ENCODE assay signal across 17 cellular contexts in the genomic region with DNA sequence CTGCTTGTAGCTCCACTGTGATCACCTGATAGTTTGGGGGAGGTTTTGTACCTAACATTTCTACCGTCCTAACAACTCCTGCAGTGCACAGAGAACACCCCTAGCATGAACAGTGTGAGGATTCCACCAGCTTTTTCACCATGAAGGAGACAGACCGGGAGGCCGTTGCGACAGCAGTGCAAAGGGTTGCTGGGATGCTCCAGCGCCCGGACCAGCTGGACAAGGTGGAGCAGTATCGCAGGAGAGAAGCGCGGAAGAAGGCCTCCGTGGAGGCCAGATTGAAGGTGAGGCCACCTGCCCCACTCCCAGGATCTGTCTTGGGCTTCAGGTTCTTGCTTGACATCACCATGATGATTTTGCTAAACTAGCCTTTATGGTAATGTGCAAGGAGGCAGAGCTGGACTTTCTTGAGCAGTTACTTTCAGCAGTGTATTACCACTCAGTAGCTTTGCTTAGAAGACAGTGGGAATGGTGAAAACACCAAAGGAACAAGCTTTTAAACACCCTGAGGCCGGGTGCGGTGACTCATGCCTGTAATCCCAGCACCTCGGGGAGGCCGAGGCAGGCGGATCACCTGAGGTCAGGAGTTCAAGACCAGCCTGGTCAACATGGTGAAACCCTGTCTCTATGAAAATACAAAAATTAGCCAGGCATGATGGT. TPM values are rescaled to one million over a fixed set of nuclear protein-coding genes. Genes with fewer than 3 reads are reported as not detected.
A peak's percentile ranks its signal among the peaks of the same experiment; 100 is the strongest.
DNase-seq lines count a peak whose midpoint lies in the region; ATAC-seq and TF ChIP-seq lines count a peak whose summit lies in the region.
"Had no signal": no experiment of that assay in that cellular context is flagged by ENCODE, and none has a peak within 500 bp of the region (broad histone marks: within the 10 kb centered on the region; RNA-seq: fewer than 3 reads in every experiment).

No MANE protein-coding gene starts in this region.

- peaks cover 19% of the 10 kb centered on the region for H3K4me1 ChIP-seq in mesenchymal stem cell (ENCODE audit: control insufficient read depth, insufficient read depth, low read depth, low read length)

- WGBS in mesenchymal stem cell = 87% methylated on average over 15 of the region's 15 CpGs

- no peak overlapping the region for H2BK120ac ChIP-seq in mesenchymal stem cell (ENCODE audit: low read depth, low read length)

- no peak overlapping the region for H3K27ac Mint-ChIP-seq in T-helper 1 cell treated with Interleukin-12 subunit alpha and Interleukin-12 subunit beta and Interleukin-4 antibody, amounts not matched to agents 30 μg/mL and 1 μg/mL, for 36 hours
- H3K27ac Mint-ChIP-seq in CD4-positive, alpha-beta T cell = peak overlapping the region; percentile 71
- peak overlapping the region; percentile 38 for H3K27ac Mint-ChIP-seq in activated T-helper 17 cell treated with anti-CD3 and anti-CD28 coated beads, Interleukin-2, amount 50 U/mL, for 72 hours
- no peak overlapping the region for H3K27ac Mint-ChIP-seq in neural crest cell (ENCODE audit: unreplicated experiment)
- H3K27ac Mint-ChIP-seq: progenitor cell of endocrine pancreas had no signal

- no peak overlapping the region for H2BK5ac ChIP-seq in mesenchymal stem cell (ENCODE audit: low read depth, low read length, poor library complexity, severe bottlenecking)

- no peak overlapping the region for H3K23ac ChIP-seq in mesenchymal stem cell (ENCODE audit: low read length in 2 of 2)

- no peak overlapping the region for H2BK12ac ChIP-seq in mesenchymal stem cell (ENCODE audit: low read length in 2 of 2)

- no peak overlapping the region for H3K4ac ChIP-seq in mesenchymal stem cell (ENCODE audit: low read depth in 1 of 2, low read length in 2 of 2)

- H3K4me3 Mint-ChIP-seq in T-helper 1 cell treated with Interleukin-12 subunit alpha and Interleukin-12 subunit beta and Interleukin-4 antibody, amounts not matched to agents 30 μg/mL and 1 μg/mL, for 36 hours = peak overlapping the region; percentile 17
- peak overlapping the region; percentile 51 for H3K4me3 Mint-ChIP-seq in CD4-positive, alpha-beta T cell
- no peak overlapping the region for H3K4me3 Mint-ChIP-seq in activated T-helper 17 cell treated with anti-CD3 and anti-CD28 coated beads, Interleukin-2, amount 50 U/mL, for 72 hours
- H3K4me3 Mint-ChIP-seq in neural crest cell = peak overlapping the region; percentile 29

- ATAC-seq in CD4-positive, alpha-beta T cell (ENCODE audit: poor library complexity) = no peak
- ATAC-seq in activated T-helper 17 cell treated with anti-CD3 and anti-CD28 coated beads, Interleukin-2, amount 50 U/mL, for 72 hours (replicated peaks) = no peak
- no peak for ATAC-seq in GM19351 (IDR thresholded peaks at IDR 0.05; ENCODE audit: unreplicated experiment)

- H3K4me2 ChIP-seq in mesenchymal stem cell (ENCODE audit: low read length, poor library complexity, severe bottlenecking) = no peak overlapping the region

- no peak overlapping the region for H3K18ac ChIP-seq in mesenchymal stem cell (ENCODE audit: low read depth in 1 of 2, low read length in 2 of 2)

- H3K9me3 Mint-ChIP-seq in T-helper 1 cell treated with Interleukin-12 subunit alpha and Interleukin-12 subunit beta and Interleukin-4 antibody, amounts not matched to agents 30 μg/mL and 1 μg/mL, for 36 hours = peaks cover 11% of the 10 kb centered on the region
- no peaks in the 10 kb centered on the region for H3K9me3 Mint-ChIP-seq in CD4-positive, alpha-beta T cell
- H3K9me3 Mint-ChIP-seq in activated T-helper 17 cell treated with anti-CD3 and anti-CD28 coated beads, Interleukin-2, amount 50 U/mL, for 72 hours = no peaks in the 10 kb centered on the region
- no peaks in the 10 kb centered on the region for H3K9me3 Mint-ChIP-seq in neural crest cell

- H2BK15ac ChIP-seq in mesenchymal stem cell (ENCODE audit: low read depth, poor library complexity, severe bottlenecking) = no peak overlapping the region

- TF ChIP-seq CTCF in CD4-positive, alpha-beta T cell (IDR thresholded peaks at IDR 0.05) = no peak
- no peak for TF ChIP-seq CTCF in neural crest cell (conservative IDR thresholded peaks at IDR 0.05)

- no peak overlapping the region for H3K4me3 ChIP-seq in mesenchymal stem cell (ENCODE audit: insufficient read depth in 1 of 2, low read depth in 1 of 2, low read length in 2 of 2)
- H3K4me3 ChIP-seq: thoracic aorta had no signal

- H2AK5ac ChIP-seq in mesenchymal stem cell (ENCODE audit: low read length, severe bottlenecking) = no peak overlapping the region

- H3K9me3 ChIP-seq in CD4-positive, alpha-beta T cell (ENCODE audit: control insufficient read depth, low read length) = peaks cover 2% of the 10 kb centered on the region
- H3K9me3 ChIP-seq in mesenchymal stem cell (ENCODE audit: control insufficient read depth, low read length) = peaks cover 4% of the 10 kb centered on the region
- H3K9me3 ChIP-seq: thoracic aorta had no signal

- no peak overlapping the region for H3K14ac ChIP-seq in mesenchymal stem cell (ENCODE audit: low read length in 2 of 2)

- in situ Hi-C loops in KBM-7 (cut with MboI; ENCODE audit: low pct_unique_long_range_greater_than_20kb, low sequenced_read_pairs) = no loop called here

- H3K36me3 ChIP-seq in mesenchymal stem cell (ENCODE audit: control insufficient read depth in 1 of 2, insufficient read depth in 2 of 2, low read depth in 1 of 2, low read length in 2 of 2) = peaks cover 28 to 51% of the 10 kb centered on the region in 2 experiments

- H3K4me1 Mint-ChIP-seq in T-helper 1 cell treated with Interleukin-12 subunit alpha and Interleukin-12 subunit beta and Interleukin-4 antibody, amounts not matched to agents 30 μg/mL and 1 μg/mL, for 36 hours (ENCODE audit: low read depth) = peaks cover 33% of the 10 kb centered on the region
- H3K4me1 Mint-ChIP-seq in CD4-positive, alpha-beta T cell (ENCODE audit: low read depth) = peaks cover 51% of the 10 kb centered on the region
- H3K4me1 Mint-ChIP-seq in activated T-helper 17 cell treated with anti-CD3 and anti-CD28 coated beads, Interleukin-2, amount 50 U/mL, for 72 hours = peaks cover 35% of the 10 kb centered on the region
- peaks cover 18% of the 10 kb centered on the region for H3K4me1 Mint-ChIP-seq in neural crest cell

- no peak overlapping the region for H3K27ac ChIP-seq in CD4-positive, alpha-beta T cell (ENCODE audit: low read depth, low read length)
- H3K27ac ChIP-seq in mesenchymal stem cell (ENCODE audit: low read length, poor library complexity, severe bottlenecking) = no peak overlapping the region
- H3K27ac ChIP-seq: 22Rv1, thoracic aorta had no signal

- no peaks in the 10 kb centered on the region for H3K27me3 Mint-ChIP-seq in T-helper 1 cell treated with Interleukin-12 subunit alpha and Interleukin-12 subunit beta and Interleukin-4 antibody, amounts not matched to agents 30 μg/mL and 1 μg/mL, for 36 hours (ENCODE audit: low read depth)
- H3K27me3 Mint-ChIP-seq in CD4-positive, alpha-beta T cell = no peaks in the 10 kb centered on the region
- no peaks in the 10 kb centered on the region for H3K27me3 Mint-ChIP-seq in activated T-helper 17 cell treated with anti-CD3 and anti-CD28 coated beads, Interleukin-2, amount 50 U/mL, for 72 hours
- no peaks in the 10 kb centered on the region for H3K27me3 Mint-ChIP-seq in neural crest cell (ENCODE audit: low read depth)
- H3K27me3 Mint-ChIP-seq: IgD-negative memory B cell, progenitor cell of endocrine pancreas had no signal

- H3K36me3 Mint-ChIP-seq in T-helper 1 cell treated with Interleukin-12 subunit alpha and Interleukin-12 subunit beta and Interleukin-4 antibody, amounts not matched to agents 30 μg/mL and 1 μg/mL, for 36 hours (ENCODE audit: low read depth) = peaks cover 47% of the 10 kb centered on the region
- H3K36me3 Mint-ChIP-seq in CD4-positive, alpha-beta T cell (ENCODE audit: low read depth) = peaks cover 70% of the 10 kb centered on the region
- H3K36me3 Mint-ChIP-seq in activated T-helper 17 cell treated with anti-CD3 and anti-CD28 coated beads, Interleukin-2, amount 50 U/mL, for 72 hours (ENCODE audit: low read depth) = peaks cover 79% of the 10 kb centered on the region
- peaks cover 35% of the 10 kb centered on the region for H3K36me3 Mint-ChIP-seq in neural crest cell (ENCODE audit: low read depth)

- CTCF ChIA-PET in CD4-positive, alpha-beta T cell (lab: Charles Lee) = interaction anchor here (0.9 to 1.5 kb wide), 7 partner anchors 11 to 201 kb away, joined by 3 to 8 read pairs (median 4); no protein-coding TSS in a partner anchor

- intact Hi-C loops in CD4-positive, alpha-beta T cell (cut with DNase I, micrococcal nuclease) = loop anchor here (5.0 to 10.0 kb wide), 3 partner anchors 166 to 231 kb away; a partner anchor contains a TSS

- no peak overlapping the region for H4K91ac ChIP-seq in mesenchymal stem cell (ENCODE audit: low read length)

- POLR2A ChIA-PET in CD4-positive, alpha-beta T cell (lab: Charles Lee) = interaction anchor here (0.7 to 2.0 kb wide), 4 partner anchors 17 to 175 kb away, joined by 3 to 17 read pairs (median 4); a partner anchor contains a TSS

- no peak overlapping the region for H2AFZ ChIP-seq in mesenchymal stem cell (ENCODE audit: low read depth, low read length)

- DNase-seq in T-helper 1 cell = no peak
- DNase-seq in CD4-positive, alpha-beta T cell = peak in 2 of 10 experiments; percentile 1 to 14
- DNase-seq in neural crest cell (ENCODE audit: low read depth, low spot score) = no peak
- no peak for DNase-seq in KBM-7
- no peak for DNase-seq in mesenchymal stem cell
- DNase-seq: activated CD4-positive, alpha-beta T cell treated with anti-CD3 and anti-CD28 coated beads, Interleukin-2, amount 50 U/mL, for 1 hour; C1 segment of cervical spinal cord; caudate nucleus; effector memory CD4-positive, alpha-beta T cell; T1000 had no signal

- no peak overlapping the region for H3K9ac ChIP-seq in mesenchymal stem cell (ENCODE audit: low read length)

- H3K27me3 ChIP-seq in CD4-positive, alpha-beta T cell (ENCODE audit: control insufficient read depth, insufficient read depth, low read length) = no peaks in the 10 kb centered on the region
- H3K27me3 ChIP-seq in mesenchymal stem cell (ENCODE audit: control insufficient read depth in 1 of 2, insufficient read depth in 1 of 2, low read length in 2 of 2) = no peaks in the 10 kb centered on the region

- H3K79me1 ChIP-seq in mesenchymal stem cell (replicated peaks; ENCODE audit: low read length, poor library complexity, severe bottlenecking) = peaks cover 52% of the 10 kb centered on the region

- H4K8ac ChIP-seq in mesenchymal stem cell (ENCODE audit: low read length) = no peak overlapping the region

RNA-seq across cellular contexts. Expression of a gene that starts 3.2 kb away (rescaled TPM):
- 10 to 100 TPM; 82.4 to 84.1 TPM for total RNA-seq in CD4-positive, alpha-beta T cell
- total RNA-seq in activated T-helper 17 cell treated with anti-CD3 and anti-CD28 coated beads, Interleukin-2, amount 50 U/mL, for 72 hours = 10 to 100 TPM; 78.3 to 93.6 TPM
- 56.0 and 61.3 TPM in 2 replicates for total RNA-seq in neural crest cell
- polyA plus RNA-seq in mesenchymal stem cell (2013, experiment 1 of 2) = 24.3 TPM
- polyA plus RNA-seq in mesenchymal stem cell (2013, experiment 2 of 2) = 23.1 TPM

Comparison
In these comparisons a context has a peak if more than half of its experiments do, and no peak if none do; other contexts are left out.
1. H3K27ac Mint-ChIP-seq: peak in CD4-positive, alpha-beta T cell (single experiment) and activated T-helper 17 cell treated with anti-CD3 and anti-CD28 coated beads, Interleukin-2, amount 50 U/mL, for 72 hours (single experiment); none in T-helper 1 cell treated with Interleukin-12 subunit alpha and Interleukin-12 subunit beta and Interleukin-4 antibody, amounts not matched to agents 30 μg/mL and 1 μg/mL, for 36 hours (single experiment) and neural crest cell (single experiment).